Comparison of ENCODE assay signal across 22 cellular contexts in the genomic region with DNA sequence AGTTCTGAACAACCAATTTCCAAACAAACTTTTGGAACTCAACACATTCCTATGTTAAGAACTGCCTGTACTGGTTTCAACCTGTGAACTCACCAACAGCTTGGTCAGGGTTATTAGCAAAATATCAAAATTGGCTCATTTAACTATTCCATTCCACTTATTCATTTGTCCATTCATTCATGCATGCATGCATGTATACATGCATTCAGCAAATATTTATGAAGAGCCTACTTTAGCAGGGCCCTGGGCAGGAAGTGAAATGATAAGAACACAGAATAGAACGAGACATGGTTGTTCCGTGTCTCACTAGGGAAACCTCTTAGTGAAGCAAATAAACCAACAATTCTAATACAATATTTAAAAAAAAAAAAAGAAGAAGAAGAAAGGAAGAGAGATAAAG.
DNase-seq lines count a peak whose midpoint lies in the region; ATAC-seq, FAIRE-seq and TF ChIP-seq lines count a peak whose summit lies in the region.
"Had no signal": no experiment of that assay in that cellular context is flagged by ENCODE, and none has a peak within 500 bp of the region (broad histone marks: within the 10 kb centered on the region; RNA-seq: fewer than 3 reads in every experiment).

No MANE protein-coding gene starts in this region.

- no peak for TF ChIP-seq RAD21 in IMR-90 (IDR thresholded peaks at IDR 0.05; ENCODE audit: low read length)

- peaks cover 46% of the 10 kb centered on the region for H3K79me2 ChIP-seq in astrocyte (ENCODE audit: insufficient read depth, low read length)

- H3K56ac ChIP-seq in IMR-90 (ENCODE audit: extremely low read depth, insufficient read depth, low read length) = no peak overlapping the region

- no peak overlapping the region for H3K4me3 Mint-ChIP-seq in astrocyte (ENCODE audit: unreplicated experiment)
- H3K4me3 Mint-ChIP-seq: B cell; CD4-positive, alpha-beta T cell; CD8-positive, alpha-beta T cell had no signal

- in situ Hi-C loops in IMR-90 (cut with MboI; ENCODE audit: low sequenced_read_pairs) = no loop called here

- H4K91ac ChIP-seq in IMR-90 (ENCODE audit: insufficient read depth, low read depth, low read length) = no peak overlapping the region

- no peak overlapping the region for H4K8ac ChIP-seq in IMR-90 (ENCODE audit: low read depth in 2 of 2, low read length in 2 of 2)

- H2BK120ac ChIP-seq in IMR-90 (ENCODE audit: low read depth, low read length) = no peak overlapping the region

- dilution Hi-C loops in IMR-90 (cut with HindIII; ENCODE audit: low sequenced_read_pairs, unreplicated experiment) = no loop called here

- H3K27ac ChIP-seq in IMR-90 (ENCODE audit: insufficient read depth, low read length) (no peak overlapping the region), astrocyte (ENCODE audit: low read depth, low read length) (no peak overlapping the region)
- H3K27ac ChIP-seq: 22Rv1; A549; BLaER1 treated with 17β-estradiol and CSF1 and Interleukin-3, amounts not matched to agents 10 nM and 100 nM; C4-2B had no signal

- no peak overlapping the region for H3K14ac ChIP-seq in IMR-90 (replicated peaks; ENCODE audit: low read depth, low read length)

- no peak overlapping the region for H2BK20ac ChIP-seq in IMR-90 (ENCODE audit: low read depth, low read length)

- TF ChIP-seq CTCF in IMR-90 (conservative IDR thresholded peaks at IDR 0.05; ENCODE audit: low read depth, low read length) (no peak), astrocyte (IDR thresholded peaks at IDR 0.05; ENCODE audit: insufficient read depth, low read depth, low read length) (no peak), bronchial epithelial cell (IDR thresholded peaks at IDR 0.05; ENCODE audit: insufficient read depth, low read length, severe bottlenecking) (no peak)

- WGBS in IMR-90 (ENCODE audit: extremely low coverage in 2 of 2, insufficient read length in 1 of 2), 2 experiments = no CpG with 5 or more reads among the region's 2 CpGs

- H3K27ac Mint-ChIP-seq in astrocyte (ENCODE audit: unreplicated experiment) = no peak overlapping the region
- H3K27ac Mint-ChIP-seq: B cell; CD4-positive, alpha-beta T cell; CD8-positive, alpha-beta T cell had no signal

- BruUV-seq in IMR-90 (replicated peaks; lab: Mats Ljungman, UMichigan) = no TSS peak

- peaks cover 16% of the 10 kb centered on the region for H3K9me3 ChIP-seq in IMR-90 (ENCODE audit: control insufficient read depth, insufficient read depth, low read length)
- H3K9me3 ChIP-seq in astrocyte (ENCODE audit: insufficient read depth, low read depth, low read length) = peaks cover 9% of the 10 kb centered on the region

- H3K79me1 ChIP-seq in IMR-90 (ENCODE audit: low read depth in 1 of 2, low read length in 2 of 2) = peaks cover 13 to 20% of the 10 kb centered on the region in 2 experiments

- H3K9me1 ChIP-seq in IMR-90 (ENCODE audit: insufficient read depth, low read length) = no peaks in the 10 kb centered on the region

- peaks cover 42% of the 10 kb centered on the region for H3K4me1 Mint-ChIP-seq in astrocyte (ENCODE audit: low read depth, unreplicated experiment)
- H3K4me1 Mint-ChIP-seq: B cell had no signal

- H2AFZ ChIP-seq in IMR-90 (replicated peaks; ENCODE audit: low read length, poor library complexity) (no peak overlapping the region), astrocyte (ENCODE audit: low read depth, low read length) (no peak overlapping the region)

- H3K36me3 ChIP-seq in IMR-90 (ENCODE audit: control insufficient read depth, insufficient read depth, low read length) (peaks cover 3% of the 10 kb centered on the region; the same call in 1 of the 2 replicates), astrocyte (ENCODE audit: insufficient read depth, low read length) (no peaks in the 10 kb centered on the region), bronchial epithelial cell (ENCODE audit: control insufficient read depth, insufficient read depth, low read length) (no peaks in the 10 kb centered on the region)

- no peak for DNase-seq in IMR-90
- DNase-seq in astrocyte (ENCODE audit: low read depth) = peak; percentile 33
- DNase-seq in bronchial epithelial cell (ENCODE audit: low read depth) = peak; percentile 47
- DNase-seq in kidney tubule cell (ENCODE audit: low spot score) = peak; percentile 20
- no peak for DNase-seq in LoVo (ENCODE audit: low spot score)
- no peak for DNase-seq in SKM-1 (lab: John Stamatoyannopoulos, UW; ENCODE audit: unreplicated experiment)
- DNase-seq: AML-193; Caco-2; Calu3; CD4-positive, alpha-beta T cell; CD8-positive, alpha-beta T cell; DMS79 treated with DMSO at 0.1 percent for 48 hours; GF-D8 had no signal

- H3K18ac ChIP-seq in IMR-90 (ENCODE audit: low read depth, low read length) = no peak overlapping the region

- CTCF ChIA-PET in IMR-90 (lab: Yijun Ruan, JAX) = no interaction called here

- no peaks in the 10 kb centered on the region for H4K20me1 ChIP-seq in IMR-90 (ENCODE audit: insufficient read depth, low read length)
- H4K20me1 ChIP-seq in astrocyte (ENCODE audit: insufficient read depth, low read length) = peaks cover 10% of the 10 kb centered on the region
- H4K20me1 ChIP-seq: BLaER1 treated with 17β-estradiol and CSF1 and Interleukin-3, amounts not matched to agents 10 nM and 100 nM had no signal

- no peak overlapping the region for H3K23ac ChIP-seq in IMR-90 (ENCODE audit: low read depth, low read length)

- POLR2A ChIA-PET in IMR-90 (lab: Charles Lee; ENCODE audit: unreplicated experiment) = no interaction called here

- H3K27me3 ChIP-seq in IMR-90 (ENCODE audit: control insufficient read depth, insufficient read depth, low read length) (no peaks in the 10 kb centered on the region), astrocyte (ENCODE audit: insufficient read depth, low read length) (no peaks in the 10 kb centered on the region), bronchial epithelial cell (ENCODE audit: control insufficient read depth, insufficient read depth, low read length) (no peaks in the 10 kb centered on the region)
- H3K27me3 ChIP-seq: BLaER1 treated with 17β-estradiol and CSF1 and Interleukin-3, amounts not matched to agents 10 nM and 100 nM had no signal

- H3K36me3 Mint-ChIP-seq in astrocyte (ENCODE audit: low read depth, unreplicated experiment) = peaks cover 40% of the 10 kb centered on the region
- H3K36me3 Mint-ChIP-seq: CD8-positive, alpha-beta T cell had no signal

- no peak overlapping the region for H2AK9ac ChIP-seq in IMR-90 (replicated peaks; ENCODE audit: low read depth, low read length, poor library complexity)

- no peak overlapping the region for H2BK15ac ChIP-seq in IMR-90 (ENCODE audit: low read depth, low read length)

- H3K9ac ChIP-seq in IMR-90 (ENCODE audit: low read depth, low read length) = no peak overlapping the region
- H3K9ac ChIP-seq in astrocyte (ENCODE audit: low read length) = no peak overlapping the region
- H3K9ac ChIP-seq: BLaER1 treated with 17β-estradiol and CSF1 and Interleukin-3, amounts not matched to agents 10 nM and 100 nM had no signal

- no peak overlapping the region for H4K5ac ChIP-seq in IMR-90 (ENCODE audit: low read depth, low read length)

- ATAC-seq in IMR-90 (ENCODE audit: low read depth) (no peak), GM19351 (IDR thresholded peaks at IDR 0.05; ENCODE audit: unreplicated experiment) (no peak)
- ATAC-seq: A549; CD8-positive, alpha-beta T cell had no signal

- H3K4me2 ChIP-seq in IMR-90 (ENCODE audit: low read depth, low read length) = no peak overlapping the region
- H3K4me2 ChIP-seq in astrocyte (ENCODE audit: low read length) = no peak overlapping the region
- H3K4me2 ChIP-seq: A549; BLaER1 treated with 17β-estradiol and CSF1 and Interleukin-3, amounts not matched to agents 10 nM and 100 nM had no signal

- H3K4me1 ChIP-seq in IMR-90 (ENCODE audit: control insufficient read depth, insufficient read depth, low read length) (no peaks in the 10 kb centered on the region; the same call in 1 of the 2 replicates), astrocyte (ENCODE audit: insufficient read depth, low read length) (no peaks in the 10 kb centered on the region)
- H3K4me1 ChIP-seq: A549; BLaER1 treated with 17β-estradiol and CSF1 and Interleukin-3, amounts not matched to agents 10 nM and 100 nM; Caco-2 had no signal

- FAIRE-seq in astrocyte (lab: Jason Lieb, UNC) (no peak), bronchial epithelial cell (lab: Jason Lieb, UNC) (no peak)
- FAIRE-seq: D721Med, GM12891, GM19239 had no signal

- H3K4me3 ChIP-seq in IMR-90 (ENCODE audit: insufficient read depth, low read depth, low read length) = no peak overlapping the region
- H3K4me3 ChIP-seq in astrocyte (ENCODE audit: insufficient read depth, low read depth, low read length) = no peak overlapping the region
- no peak overlapping the region for H3K4me3 ChIP-seq in bronchial epithelial cell (ENCODE audit: low read depth, low read length)
- H3K4me3 ChIP-seq: A549; BLaER1 treated with 17β-estradiol and CSF1 and Interleukin-3, amounts not matched to agents 10 nM and 100 nM had no signal

- no peak overlapping the region for H3K4ac ChIP-seq in IMR-90 (ENCODE audit: low read depth, low read length)

- H3K9me3 Mint-ChIP-seq in astrocyte (ENCODE audit: unreplicated experiment) = peaks cover 21% of the 10 kb centered on the region

- H3K27me3 Mint-ChIP-seq in astrocyte (ENCODE audit: low read depth, unreplicated experiment) = no peaks in the 10 kb centered on the region
- H3K27me3 Mint-ChIP-seq: B cell; CD4-positive, alpha-beta T cell had no signal

- TF ChIP-seq POLR2A in IMR-90 (IDR thresholded peaks at IDR 0.05; ENCODE audit: low read depth, low read length) = no peak

- intact Hi-C loops in IMR-90 (cut with micrococcal nuclease) = no loop called here

- peak overlapping the region; percentile 17 for H2BK5ac ChIP-seq in IMR-90 (ENCODE audit: low read depth, low read length, poor library complexity, severe bottlenecking)

- H2AK5ac ChIP-seq in IMR-90 (ENCODE audit: low read depth, low read length) = no peak overlapping the region

TF ChIP-seq in IMR-90, 13 proteins besides CTCF, POLR2A, EP300 and RAD21:
- no peak for TF ChIP-seq CEBPB (IDR thresholded peaks at IDR 0.05; ENCODE audit: low read depth, low read length)

Comparison
In these comparisons a context has a peak if more than half of its experiments do, and no peak if none do; other contexts are left out.
1. DNase-seq: peak in astrocyte (single experiment), bronchial epithelial cell (single experiment) and kidney tubule cell (single experiment); none in IMR-90 (single experiment), LoVo (single experiment) and SKM-1 (single experiment).